In genomic region chr22:32334640-32335365, GRCh38 we compare ENCODE assay signal across 21 cellular contexts. TPM values are rescaled to one million over a fixed set of nuclear protein-coding genes. Genes with fewer than 3 reads are reported as not detected.
DNase-seq lines count a peak whose midpoint lies in the region; ATAC-seq and TF ChIP-seq lines count a peak whose summit lies in the region.
"Had no signal": no experiment of that assay in that cellular context is flagged by ENCODE, and none has a peak within 500 bp of the region (broad histone marks: within the 10 kb centered on the region; RNA-seq: fewer than 3 reads in every experiment).

No MANE protein-coding gene starts in this region.

- no peak for ATAC-seq in activated CD8-positive, alpha-beta memory T cell treated with anti-CD3 and anti-CD28 coated beads, Interleukin-2, amount 10 ng/mL, durations not matched to agents 7 days and 5 days
- ATAC-seq in left lobe of liver, result no peak
- no peak for ATAC-seq in sciatic nerve
- ATAC-seq: CD8-positive, alpha-beta T cell; GM12878; PC-3 had no signal

- H3K27me3 Mint-ChIP-seq in activated CD8-positive, alpha-beta memory T cell treated with anti-CD3 and anti-CD28 coated beads, Interleukin-2, amount 10 ng/mL, durations not matched to agents 7 days and 5 days, result peaks cover 15% of the 10 kb centered on the region
- peaks cover 12% of the 10 kb centered on the region for H3K27me3 Mint-ChIP-seq in chondrocyte (ENCODE audit: low read depth)

- no peak overlapping the region for H3K4me3 Mint-ChIP-seq in activated CD8-positive, alpha-beta memory T cell treated with anti-CD3 and anti-CD28 coated beads, Interleukin-2, amount 10 ng/mL, durations not matched to agents 7 days and 5 days
- H3K4me3 Mint-ChIP-seq in chondrocyte (ENCODE audit: unreplicated experiment), result no peak overlapping the region
- H3K4me3 Mint-ChIP-seq: CD8-positive, alpha-beta T cell; HFFc6 had no signal

- CTCF ChIA-PET in activated CD8-positive, alpha-beta memory T cell treated with anti-CD3 and anti-CD28 coated beads, Interleukin-2, amount 10 ng/mL, durations not matched to agents 7 days and 5 days (lab: Charles Lee), result interaction anchor here (0.6 kb wide), 1 partner anchor 1922 kb away, joined by 3 read pairs; no protein-coding TSS in a partner anchor

- peak; percentile 23 for DNase-seq in activated CD8-positive, alpha-beta memory T cell treated with anti-CD3 and anti-CD28 coated beads, Interleukin-2, amount 10 ng/mL, durations not matched to agents 7 days and 5 days
- no peak for DNase-seq in activated CD8-positive, alpha-beta memory T cell treated with anti-CD3 and anti-CD28 coated beads for 24 hours
- DNase-seq in chondrocyte (ENCODE audit: low spot score) (peak; percentile 65), left lobe of liver (ENCODE audit: low spot score) (peak; percentile 26), sciatic nerve (ENCODE audit: low spot score) (peak; percentile 42), SIG-M5 treated with dmso at 0.1 percent for 504 hours (lab: John Stamatoyannopoulos, UW; ENCODE audit: unreplicated experiment) (no peak)
- DNase-seq in stimulated activated CD4-positive, alpha-beta T cell treated with anti-CD3 and anti-CD28 coated beads, Interleukin-1b, Interleukin-23, amount 100 ng/mL, for 48 hours, result no peak
- DNase-seq in activated T-cell treated with anti-CD3 and anti-CD28 coated beads, Interleukin-2, amount 50 U/mL, for 1 hour, result no peak
- DNase-seq: 8988T, DND-41, HFFc6, NCI-H1048, NCI-H1436 treated with DMSO at 0.1 percent for 48 hours, NCI-H2029 treated with DMSO at 0.1 percent for 48 hours, NCI-H510A, NCI-H774, PC-3 had no signal

- no peak overlapping the region for H3K27ac Mint-ChIP-seq in activated CD8-positive, alpha-beta memory T cell treated with anti-CD3 and anti-CD28 coated beads, Interleukin-2, amount 10 ng/mL, durations not matched to agents 7 days and 5 days
- H3K27ac Mint-ChIP-seq in chondrocyte (ENCODE audit: unreplicated experiment), result no peak overlapping the region
- H3K27ac Mint-ChIP-seq: CD8-positive, alpha-beta T cell; HFFc6 had no signal

- no peaks in the 10 kb centered on the region for H3K9me3 Mint-ChIP-seq in activated CD8-positive, alpha-beta memory T cell treated with anti-CD3 and anti-CD28 coated beads, Interleukin-2, amount 10 ng/mL, durations not matched to agents 7 days and 5 days (ENCODE audit: low read depth)
- no peaks in the 10 kb centered on the region for H3K9me3 Mint-ChIP-seq in chondrocyte (ENCODE audit: low read depth)
- H3K9me3 Mint-ChIP-seq: CD8-positive, alpha-beta T cell; HFFc6 had no signal

- H3K36me3 Mint-ChIP-seq in activated CD8-positive, alpha-beta memory T cell treated with anti-CD3 and anti-CD28 coated beads, Interleukin-2, amount 10 ng/mL, durations not matched to agents 7 days and 5 days, result no peaks in the 10 kb centered on the region
- H3K36me3 Mint-ChIP-seq in chondrocyte (ENCODE audit: low read depth), result no peaks in the 10 kb centered on the region
- H3K36me3 Mint-ChIP-seq: CD8-positive, alpha-beta T cell had no signal

- intact Hi-C loops in sciatic nerve (cut with DNase I), result no loop called here

- no peak for TF ChIP-seq CTCF in chondrocyte (IDR thresholded peaks at IDR 0.05)

- no peaks in the 10 kb centered on the region for H3K4me1 Mint-ChIP-seq in activated CD8-positive, alpha-beta memory T cell treated with anti-CD3 and anti-CD28 coated beads, Interleukin-2, amount 10 ng/mL, durations not matched to agents 7 days and 5 days
- H3K4me1 Mint-ChIP-seq in chondrocyte (ENCODE audit: low read depth), result no peaks in the 10 kb centered on the region

RNA-seq across cellular contexts. Expression of gene RFPL3, which starts 22.9 kb away (rescaled TPM):
- not detected for total RNA-seq in activated CD8-positive, alpha-beta memory T cell treated with anti-CD3 and anti-CD28 coated beads, Interleukin-2, amount 10 ng/mL, durations not matched to agents 7 days and 5 days
- total RNA-seq in chondrocyte (not detected in 3 replicates), left lobe of liver (not detected), sciatic nerve (not detected)
- total RNA-seq: CD8-positive, alpha-beta T cell; GM12878; H4; HFFc6; MCF 10A; PC-3 had no signal

Comparison
In these comparisons a context has a peak if more than half of its experiments do, and no peak if none do; other contexts are left out.
1. DNase-seq: peak in activated CD8-positive, alpha-beta memory T cell treated with anti-CD3 and anti-CD28 coated beads, Interleukin-2, amount 10 ng/mL, durations not matched to agents 7 days and 5 days (single experiment), chondrocyte (single experiment), left lobe of liver (single experiment) and sciatic nerve (single experiment); none in activated CD8-positive, alpha-beta memory T cell treated with anti-CD3 and anti-CD28 coated beads for 24 hours (single experiment), stimulated activated CD4-positive, alpha-beta T cell treated with anti-CD3 and anti-CD28 coated beads, Interleukin-1b, Interleukin-23, amount 100 ng/mL, for 48 hours (single experiment), SIG-M5 treated with dmso at 0.1 percent for 504 hours (single experiment) and activated T-cell treated with anti-CD3 and anti-CD28 coated beads, Interleukin-2, amount 50 U/mL, for 1 hour (single experiment).